In the genomic region with DNA sequence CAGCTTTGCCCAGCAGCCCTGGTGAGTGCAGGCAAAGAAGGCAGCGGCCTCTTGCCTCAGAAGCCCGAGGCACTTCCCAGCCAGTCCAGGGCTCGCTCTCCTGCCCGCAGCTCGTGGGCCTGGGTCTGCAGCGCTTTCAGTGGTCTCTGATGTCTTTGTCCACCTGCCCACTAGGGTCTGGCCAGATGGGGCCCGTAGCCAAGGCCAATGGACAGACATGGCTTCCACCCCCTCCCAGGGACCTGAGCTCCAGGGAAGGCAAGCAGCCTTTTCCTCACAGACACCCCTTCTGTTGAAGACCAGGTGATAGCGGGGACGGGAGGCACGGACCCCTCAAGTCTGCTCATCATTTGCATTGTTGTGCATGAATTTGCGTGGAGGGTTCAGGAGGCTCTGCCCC, we compare ENCODE assay signal across 1 cellular context.
TF ChIP-seq lines count a peak whose summit lies in the region.

No MANE protein-coding gene starts in this region.

TF ChIP-seq in GM23338, 12 proteins besides CTCF, POLR2A, EP300 and RAD21:
- TF ChIP-seq JUNB (IDR thresholded peaks at IDR 0.05; ENCODE audit: unreplicated experiment) = no peak
